ENCODE assay signal across 13 cellular contexts in the genomic region with DNA sequence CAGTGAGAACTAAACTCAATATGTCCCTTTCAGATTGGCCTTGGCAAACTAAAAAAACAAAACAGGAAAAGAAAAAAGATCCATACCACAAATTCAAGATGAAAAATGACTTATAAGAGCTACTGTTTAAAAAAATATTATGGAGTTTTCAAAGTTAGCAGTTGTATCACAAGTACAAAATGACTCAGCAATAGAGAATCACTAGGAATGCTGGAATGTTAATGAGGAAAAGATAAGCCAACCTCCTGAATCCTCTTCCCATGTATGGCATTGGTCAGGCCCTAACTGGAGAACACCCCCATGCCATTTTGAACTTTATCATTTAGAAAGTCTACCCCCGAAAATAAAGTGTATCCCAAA.
DNase-seq lines count a peak whose midpoint lies in the region; ATAC-seq, FAIRE-seq and TF ChIP-seq lines count a peak whose summit lies in the region.
"Had no signal": no experiment of that assay in that cellular context is flagged by ENCODE, and none has a peak within 500 bp of the region (broad histone marks: within the 10 kb centered on the region; RNA-seq: fewer than 3 reads in every experiment).

No MANE protein-coding gene starts in this region.

- DNase-seq in H54 (ENCODE audit: insufficient read length, low spot score) (peak; percentile 53), amniotic stem cell (lab: John Stamatoyannopoulos, UW) (peak; percentile 17), hepatic stellate cell (ENCODE audit: low spot score) (peak; percentile 82), NCI-H187 treated with DMSO at 0.1 percent for 48 hours (lab: John Stamatoyannopoulos, UW) (no peak)
- DNase-seq in activated CD4-positive, alpha-beta T cell treated with anti-CD3 and anti-CD28 coated beads, Interleukin-2, amount 10 ng/mL, durations not matched to agents 7 days and 5 days, result no peak
- DNase-seq: activated effector memory CD4-positive, alpha-beta T cell treated with anti-CD3 and anti-CD28 coated beads, Interleukin-2, amount 50 U/mL, for 16 hours; Karpas-422 had no signal

- peaks cover 7% of the 10 kb centered on the region for H3K27me3 Mint-ChIP-seq in activated CD4-positive, alpha-beta T cell treated with anti-CD3 and anti-CD28 coated beads, Interleukin-2, amount 10 ng/mL, durations not matched to agents 7 days and 5 days

- no peaks in the 10 kb centered on the region for H3K36me3 ChIP-seq in skeletal muscle tissue (ENCODE audit: control insufficient read depth in 3 of 3, insufficient read depth in 3 of 3, low read length in 3 of 3)

- no peaks in the 10 kb centered on the region for H3K27me3 ChIP-seq in skeletal muscle tissue (ENCODE audit: control insufficient read depth in 3 of 3, insufficient read depth in 3 of 3, low read length in 3 of 3)

- H3K9me3 ChIP-seq in skeletal muscle tissue (ENCODE audit: control insufficient read depth in 3 of 3, low read length in 3 of 3), result no peaks in the 10 kb centered on the region

- POLR2A ChIA-PET in activated CD4-positive, alpha-beta T cell treated with anti-CD3 and anti-CD28 coated beads, Interleukin-2, amount 10 ng/mL, durations not matched to agents 7 days and 5 days (lab: Charles Lee), result no interaction called here

- H3K9me3 Mint-ChIP-seq in activated CD4-positive, alpha-beta T cell treated with anti-CD3 and anti-CD28 coated beads, Interleukin-2, amount 10 ng/mL, durations not matched to agents 7 days and 5 days, result no peaks in the 10 kb centered on the region
- H3K9me3 Mint-ChIP-seq: neural crest cell had no signal

- H3K27ac Mint-ChIP-seq in activated CD4-positive, alpha-beta T cell treated with anti-CD3 and anti-CD28 coated beads, Interleukin-2, amount 10 ng/mL, durations not matched to agents 7 days and 5 days, result no peak overlapping the region

- no peak for TF ChIP-seq POLR2A in H54 (IDR thresholded peaks at IDR 0.05; ENCODE audit: low read depth, low read length)

- H3K4me3 Mint-ChIP-seq in activated CD4-positive, alpha-beta T cell treated with anti-CD3 and anti-CD28 coated beads, Interleukin-2, amount 10 ng/mL, durations not matched to agents 7 days and 5 days, result no peak overlapping the region
- H3K4me3 Mint-ChIP-seq: neural crest cell had no signal

- CTCF ChIA-PET in activated CD4-positive, alpha-beta T cell treated with anti-CD3 and anti-CD28 coated beads, Interleukin-2, amount 10 ng/mL, durations not matched to agents 7 days and 5 days (lab: Charles Lee), result interaction anchor here (1.5 to 1.9 kb wide), 2 partner anchors 24 to 32 kb away, joined by 3 to 6 read pairs; no protein-coding TSS in a partner anchor

- no peaks in the 10 kb centered on the region for H3K36me3 Mint-ChIP-seq in activated CD4-positive, alpha-beta T cell treated with anti-CD3 and anti-CD28 coated beads, Interleukin-2, amount 10 ng/mL, durations not matched to agents 7 days and 5 days (ENCODE audit: low read depth)

- ATAC-seq in HG03439 (IDR thresholded peaks at IDR 0.05; ENCODE audit: unreplicated experiment) (no peak), HG03469 (IDR thresholded peaks at IDR 0.05; ENCODE audit: unreplicated experiment) (no peak)

- peak overlapping the region; percentile 21 for H3K27ac ChIP-seq in skeletal muscle tissue (ENCODE audit: low read depth, low read length)

- no peak overlapping the region for H3K4me3 ChIP-seq in skeletal muscle tissue (ENCODE audit: low read length in 3 of 3)

- H3K4me1 ChIP-seq in skeletal muscle tissue (ENCODE audit: control insufficient read depth in 3 of 3, insufficient read depth in 3 of 3, low read length in 3 of 3), result peaks cover 3 to 7% (median 7%) of the 10 kb centered on the region in 3 donors

- no peak overlapping the region for H3K9ac ChIP-seq in skeletal muscle tissue (ENCODE audit: low read depth in 1 of 3, low read length in 3 of 3)

- FAIRE-seq in H54 (lab: Jason Lieb, UNC), result peak; percentile 75
- FAIRE-seq: frontal cortex, GM19239 had no signal

- no peaks in the 10 kb centered on the region for H3K4me1 Mint-ChIP-seq in activated CD4-positive, alpha-beta T cell treated with anti-CD3 and anti-CD28 coated beads, Interleukin-2, amount 10 ng/mL, durations not matched to agents 7 days and 5 days

Comparison
In these comparisons a context has a peak if more than half of its experiments do, and no peak if none do; other contexts are left out.
1. DNase-seq: peak in H54 (single experiment), amniotic stem cell (single experiment) and hepatic stellate cell (single experiment); none in NCI-H187 treated with DMSO at 0.1 percent for 48 hours (single experiment) and activated CD4-positive, alpha-beta T cell treated with anti-CD3 and anti-CD28 coated beads, Interleukin-2, amount 10 ng/mL, durations not matched to agents 7 days and 5 days (single experiment).